In genomic region chr16:30571444-30572322, GRCh38 we compare ENCODE assay signal across 8 cellular contexts. TPM values are rescaled to one million over a fixed set of nuclear protein-coding genes. Genes with fewer than 3 reads are reported as not detected.
A peak's percentile ranks its signal among the peaks of the same experiment; 100 is the strongest.
DNase-seq lines count a peak whose midpoint lies in the region; ATAC-seq and TF ChIP-seq lines count a peak whose summit lies in the region.

Gene ZNF688 (minus strand): TSS chr16:30571714. CDS start chr16:30571629, 85 bp downstream.

- CTCF ChIA-PET in CD4-positive, alpha-beta T cell (lab: Charles Lee): interaction anchor here (1.0 to 2.4 kb wide), 9 partner anchors 9 to 142 kb away, joined by 3 to 19 read pairs (median 5); partner anchors contain the start of genes DCTPP1, PRR14, ZNF747 and ZNF764

- intact Hi-C loops in CD4-positive, alpha-beta T cell (cut with DNase I, micrococcal nuclease): loop anchor here (1.0 to 5.0 kb wide), 6 partner anchors 13 to 126 kb away; partner anchors contain the start of genes ZNF764 (in 2 of the 2), ZNF785 (in 2 of the 2), PRR14 (in 1 of the 2) and SRCAP (in 1 of the 2)

- peaks cover 33% of the 10 kb centered on the region for H3K4me1 ChIP-seq in effector memory CD4-positive, alpha-beta T cell (ENCODE audit: control insufficient read depth, insufficient read depth, low read length, poor library complexity, severe bottlenecking)

- H3K27me3 Mint-ChIP-seq in CD4-positive, alpha-beta T cell: no peaks in the 10 kb centered on the region

- no peaks in the 10 kb centered on the region for H3K36me3 Mint-ChIP-seq in CD4-positive, alpha-beta T cell (ENCODE audit: low read depth)

- peak within 1 kb of the TSS; percentile 81 for H3K4me3 ChIP-seq in effector memory CD4-positive, alpha-beta T cell (ENCODE audit: insufficient read depth, low read depth, low read length, poor library complexity, severe bottlenecking)

- peaks cover 44% of the 10 kb centered on the region for H3K4me1 Mint-ChIP-seq in CD4-positive, alpha-beta T cell (ENCODE audit: low read depth)

- DNase-seq in CD4-positive, alpha-beta T cell: peak; percentile 87 to 98 (median 91)
- DNase-seq in HS-27A (ENCODE audit: low read depth) (peak; percentile 89), NK-92 (lab: John Stamatoyannopoulos, UW; ENCODE audit: unreplicated experiment) (peak; percentile 79), lung microvascular endothelial cell (ENCODE audit: low read depth in 2 of 2) (peak; percentile 88 to 98)
- peak; percentile 83 to 90 for DNase-seq in activated CD8-positive, alpha-beta memory T cell treated with anti-CD3 and anti-CD28 coated beads for 1 hour (ENCODE audit: extremely low read depth in 1 of 2, low read depth in 1 of 2)
- DNase-seq in effector memory CD4-positive, alpha-beta T cell: peak; percentile 91 to 96 (median 95)
- DNase-seq in stimulated activated CD4-positive, alpha-beta T cell treated with anti-CD3 and anti-CD28 coated beads, TNF-alpha, amount 100 ng/mL, for 48 hours (ENCODE audit: low read depth in 3 of 3): peak; percentile 86 to 89 (median 88)

- ATAC-seq in CD4-positive, alpha-beta T cell (ENCODE audit: poor library complexity): peak; percentile 79
- ATAC-seq in GM19455 (IDR thresholded peaks at IDR 0.05; ENCODE audit: unreplicated experiment): peak; percentile 66

- H3K27me3 ChIP-seq in CD4-positive, alpha-beta T cell (ENCODE audit: control insufficient read depth, insufficient read depth, low read length): no peaks in the 10 kb centered on the region
- no peaks in the 10 kb centered on the region for H3K27me3 ChIP-seq in effector memory CD4-positive, alpha-beta T cell (replicated peaks; ENCODE audit: control insufficient read depth, insufficient read depth, low read length, poor library complexity, severe bottlenecking)

- peak within 1 kb of the TSS; percentile 96 for H3K27ac ChIP-seq in CD4-positive, alpha-beta T cell (ENCODE audit: low read depth, low read length)
- peak within 1 kb of the TSS; percentile 97 for H3K27ac ChIP-seq in effector memory CD4-positive, alpha-beta T cell (ENCODE audit: insufficient read depth, low read length, poor library complexity, severe bottlenecking)

- POLR2A ChIA-PET in CD4-positive, alpha-beta T cell (lab: Charles Lee): interaction anchor here (0.6 to 3.4 kb wide), 36 partner anchors 10 to 767 kb away, joined by 3 to 152 read pairs (median 6); partner anchors contain the start of genes ALDOA, DCTPP1, FBRS and ITGAL

- peak within 1 kb of the TSS; percentile 97 for H3K27ac Mint-ChIP-seq in CD4-positive, alpha-beta T cell

- H3K9me3 Mint-ChIP-seq in CD4-positive, alpha-beta T cell: no peaks in the 10 kb centered on the region

- peak within 1 kb of the TSS; percentile 98 for H3K4me3 Mint-ChIP-seq in CD4-positive, alpha-beta T cell

- no peaks in the 10 kb centered on the region for H3K36me3 ChIP-seq in effector memory CD4-positive, alpha-beta T cell (ENCODE audit: control insufficient read depth, insufficient read depth, low read length)

- TF ChIP-seq CTCF in CD4-positive, alpha-beta T cell (IDR thresholded peaks at IDR 0.05): no peak

- no peaks in the 10 kb centered on the region for H3K9me3 ChIP-seq in CD4-positive, alpha-beta T cell (ENCODE audit: control insufficient read depth, low read length)
- no peaks in the 10 kb centered on the region for H3K9me3 ChIP-seq in effector memory CD4-positive, alpha-beta T cell (ENCODE audit: control insufficient read depth, low read length)

RNA-seq across cellular contexts. Expression of gene ZNF688, which starts in this region (rescaled TPM):
- 1 to 10 TPM; 8.8 to 9.6 TPM for total RNA-seq in CD4-positive, alpha-beta T cell
- total RNA-seq in lung microvascular endothelial cell: 5.0 and 5.4 TPM in 2 replicates

Comparison
In these comparisons a context has a peak if more than half of its experiments do, and no peak if none do; other contexts are left out.
1. Peak in every context shown above with its lines: DNase-seq, ATAC-seq, H3K4me3 ChIP-seq and H3K27ac ChIP-seq.